9 cellular contexts compared by ENCODE assay signal in the genomic region with DNA sequence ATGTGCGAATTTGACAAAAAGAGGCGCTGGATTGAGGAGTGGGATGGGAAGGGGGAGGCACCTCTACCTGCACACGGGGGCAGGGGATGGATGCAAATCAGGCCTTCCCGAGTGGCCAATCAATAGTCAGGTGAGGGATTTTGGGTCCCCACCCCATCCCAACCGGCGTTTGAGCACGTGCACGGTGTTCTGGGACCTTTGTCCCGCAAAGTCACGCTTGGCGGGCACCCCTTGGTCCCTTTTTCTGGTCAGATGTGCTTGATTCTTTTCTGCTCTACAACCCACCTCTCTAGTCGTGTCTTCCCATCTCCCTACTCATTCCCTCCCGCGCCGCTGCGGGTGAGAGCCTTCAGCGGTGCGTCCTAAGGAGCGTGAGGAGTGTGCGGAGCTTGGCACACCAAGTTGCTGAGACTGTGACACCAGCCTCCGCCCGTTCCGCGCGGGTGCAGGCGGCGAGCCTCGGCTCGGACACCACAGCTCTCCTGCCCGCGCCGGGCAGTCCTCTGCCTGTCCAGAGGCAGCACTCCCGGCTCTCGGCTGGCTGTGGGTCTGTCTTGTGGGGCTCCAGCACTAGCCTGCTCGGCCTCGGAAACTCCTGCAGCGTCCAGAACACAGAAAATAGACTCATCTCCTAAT. TPM values are rescaled to one million over a fixed set of nuclear protein-coding genes. Genes with fewer than 3 reads are reported as not detected.
DNase-seq lines count a peak whose midpoint lies in the region; ATAC-seq and TF ChIP-seq lines count a peak whose summit lies in the region.
"Had no signal": no experiment of that assay in that cellular context is flagged by ENCODE, and none has a peak within 500 bp of the region (broad histone marks: within the 10 kb centered on the region; RNA-seq: fewer than 3 reads in every experiment).

No MANE protein-coding gene starts in this region.

- no peak overlapping the region for H3K14ac ChIP-seq in mesenchymal stem cell (ENCODE audit: low read length in 2 of 2)

- H3K4me3 ChIP-seq in epithelial cell of proximal tubule (ENCODE audit: low read depth, low read length), result peak overlapping the region; percentile 35
- H3K4me3 ChIP-seq in mesenchymal stem cell (ENCODE audit: insufficient read depth in 1 of 2, low read depth in 1 of 2, low read length in 2 of 2), result peak overlapping the region; percentile 44 to 73
- H3K4me3 ChIP-seq in upper lobe of right lung, result peak overlapping the region; percentile 16

- H3K18ac ChIP-seq in mesenchymal stem cell (ENCODE audit: low read depth in 1 of 2, low read length in 2 of 2), result peak overlapping the region; percentile 11 to 85

- intact Hi-C loops in activated CD4-positive, alpha-beta T cell treated with anti-CD3 and anti-CD28 coated beads for 36 hours (cut with DNase I, micrococcal nuclease), result loop anchor here in 1 of 2 experiments (5.0 kb wide), 1 partner anchor 308 kb away; no protein-coding TSS in a partner anchor
- intact Hi-C loops in upper lobe of right lung (cut with DNase I), result no loop called here

- ATAC-seq in activated CD4-positive, alpha-beta T cell treated with anti-CD3 and anti-CD28 coated beads for 36 hours, result no peak
- ATAC-seq in upper lobe of right lung, result peak; percentile 53
- no peak for ATAC-seq in stimulated activated effector memory CD8-positive, alpha-beta T cell treated with anti-CD3 and anti-CD28 coated beads, Interleukin-12 subunit alpha, Interleukin-12 subunit beta, amount 100 ng/mL, for 72 hours

- no peak overlapping the region for H3K27ac Mint-ChIP-seq in activated CD4-positive, alpha-beta T cell treated with anti-CD3 and anti-CD28 coated beads for 36 hours
- H3K27ac Mint-ChIP-seq in stimulated activated effector memory CD8-positive, alpha-beta T cell treated with anti-CD3 and anti-CD28 coated beads, Interleukin-12 subunit alpha, Interleukin-12 subunit beta, amount 100 ng/mL, for 72 hours, result no peak overlapping the region

- peak; percentile 4 for DNase-seq in activated CD4-positive, alpha-beta T cell treated with anti-CD3 and anti-CD28 coated beads for 36 hours
- DNase-seq in activated CD4-positive, alpha-beta T cell treated with anti-CD3 and anti-CD28 coated beads, Interleukin-2, amount 50 U/mL, for 48 hours, result no peak
- no peak for DNase-seq in epithelial cell of proximal tubule (ENCODE audit: low read depth)
- peak; percentile 80 for DNase-seq in mesenchymal stem cell
- DNase-seq in upper lobe of right lung, result no peak
- no peak for DNase-seq in NOMO-1 treated with dmso at 0.1 percent for 144 hours (lab: John Stamatoyannopoulos, UW; ENCODE audit: unreplicated experiment)
- no peak for DNase-seq in NK-92 treated with Interleukin-12 subunit alpha and Interleukin-12 subunit beta, amount 100 ng/mL, for 24 hours (lab: John Stamatoyannopoulos, UW)
- no peak for DNase-seq in stimulated activated effector memory CD8-positive, alpha-beta T cell treated with anti-CD3 and anti-CD28 coated beads, Interleukin-12 subunit alpha, Interleukin-12 subunit beta, amount 100 ng/mL, for 72 hours (ENCODE audit: low spot score in 2 of 2)

- no peaks in the 10 kb centered on the region for H3K9me3 Mint-ChIP-seq in activated CD4-positive, alpha-beta T cell treated with anti-CD3 and anti-CD28 coated beads for 36 hours (ENCODE audit: low read depth)
- H3K9me3 Mint-ChIP-seq in stimulated activated effector memory CD8-positive, alpha-beta T cell treated with anti-CD3 and anti-CD28 coated beads, Interleukin-12 subunit alpha, Interleukin-12 subunit beta, amount 100 ng/mL, for 72 hours, result peaks cover 10% of the 10 kb centered on the region

- H3K4me1 ChIP-seq in mesenchymal stem cell (ENCODE audit: control insufficient read depth, insufficient read depth, low read depth, low read length) (peaks cover 16% of the 10 kb centered on the region), upper lobe of right lung (peaks cover 4% of the 10 kb centered on the region)

- POLR2A ChIA-PET in activated CD4-positive, alpha-beta T cell treated with anti-CD3 and anti-CD28 coated beads for 36 hours (lab: Charles Lee), result no interaction called here

- H2BK12ac ChIP-seq in mesenchymal stem cell (ENCODE audit: low read length in 2 of 2), result peak overlapping the region in 1 of 2 experiments; percentile 93

- H2BK120ac ChIP-seq in mesenchymal stem cell (ENCODE audit: low read depth, low read length), result peak overlapping the region; percentile 88

- H3K36me3 ChIP-seq in mesenchymal stem cell (ENCODE audit: control insufficient read depth in 1 of 2, insufficient read depth in 2 of 2, low read depth in 1 of 2, low read length in 2 of 2), result no peaks in the 10 kb centered on the region
- no peaks in the 10 kb centered on the region for H3K36me3 ChIP-seq in upper lobe of right lung

- H3K27me3 ChIP-seq in mesenchymal stem cell (ENCODE audit: control insufficient read depth in 1 of 2, insufficient read depth in 1 of 2, low read length in 2 of 2) (peaks cover 20 to 34% of the 10 kb centered on the region in 2 experiments), upper lobe of right lung (peaks cover 41% of the 10 kb centered on the region)

- H2AK5ac ChIP-seq in mesenchymal stem cell (ENCODE audit: low read length, severe bottlenecking), result no peak overlapping the region

- 5% methylated on average over 34 of the region's 37 CpGs for WGBS in mesenchymal stem cell

- H3K4me3 Mint-ChIP-seq in activated CD4-positive, alpha-beta T cell treated with anti-CD3 and anti-CD28 coated beads for 36 hours, result no peak overlapping the region
- H3K4me3 Mint-ChIP-seq in stimulated activated effector memory CD8-positive, alpha-beta T cell treated with anti-CD3 and anti-CD28 coated beads, Interleukin-12 subunit alpha, Interleukin-12 subunit beta, amount 100 ng/mL, for 72 hours, result no peak overlapping the region

- peak overlapping the region; percentile 3 for H2BK15ac ChIP-seq in mesenchymal stem cell (ENCODE audit: low read depth, poor library complexity, severe bottlenecking)

- TF ChIP-seq CTCF in epithelial cell of proximal tubule (conservative IDR thresholded peaks at IDR 0.05; ENCODE audit: low read depth, low read length) (no peak), upper lobe of right lung (IDR thresholded peaks at IDR 0.05) (no peak)

- H3K23ac ChIP-seq in mesenchymal stem cell (ENCODE audit: low read length in 2 of 2), result peak overlapping the region in 1 of 2 experiments; percentile 79

- peak overlapping the region; percentile 62 for H3K9ac ChIP-seq in mesenchymal stem cell (ENCODE audit: low read length)

- peaks cover 11% of the 10 kb centered on the region for H3K4me1 Mint-ChIP-seq in activated CD4-positive, alpha-beta T cell treated with anti-CD3 and anti-CD28 coated beads for 36 hours
- H3K4me1 Mint-ChIP-seq in stimulated activated effector memory CD8-positive, alpha-beta T cell treated with anti-CD3 and anti-CD28 coated beads, Interleukin-12 subunit alpha, Interleukin-12 subunit beta, amount 100 ng/mL, for 72 hours, result peaks cover 5% of the 10 kb centered on the region

- peaks cover 41% of the 10 kb centered on the region for H3K27me3 Mint-ChIP-seq in activated CD4-positive, alpha-beta T cell treated with anti-CD3 and anti-CD28 coated beads for 36 hours

- peaks cover 1% of the 10 kb centered on the region for H3K36me3 Mint-ChIP-seq in activated CD4-positive, alpha-beta T cell treated with anti-CD3 and anti-CD28 coated beads for 36 hours (ENCODE audit: low read depth)
- H3K36me3 Mint-ChIP-seq in stimulated activated effector memory CD8-positive, alpha-beta T cell treated with anti-CD3 and anti-CD28 coated beads, Interleukin-12 subunit alpha, Interleukin-12 subunit beta, amount 100 ng/mL, for 72 hours, result no peaks in the 10 kb centered on the region

- CTCF ChIA-PET in activated CD4-positive, alpha-beta T cell treated with anti-CD3 and anti-CD28 coated beads for 36 hours (lab: Charles Lee), result no interaction called here

- H4K91ac ChIP-seq in mesenchymal stem cell (ENCODE audit: low read length), result peak overlapping the region; percentile 93

- H3K9me3 ChIP-seq in mesenchymal stem cell (ENCODE audit: control insufficient read depth, low read length) (no peaks in the 10 kb centered on the region), upper lobe of right lung (no peaks in the 10 kb centered on the region)

- peak overlapping the region; percentile 96 for H3K4me2 ChIP-seq in mesenchymal stem cell (ENCODE audit: low read length, poor library complexity, severe bottlenecking)

- no peak overlapping the region for H2BK5ac ChIP-seq in mesenchymal stem cell (ENCODE audit: low read depth, low read length, poor library complexity, severe bottlenecking)

- no peak overlapping the region for H3K27ac ChIP-seq in mesenchymal stem cell (ENCODE audit: low read length, poor library complexity, severe bottlenecking)
- H3K27ac ChIP-seq in upper lobe of right lung, result no peak overlapping the region

- peak overlapping the region; percentile 52 for H4K8ac ChIP-seq in mesenchymal stem cell (ENCODE audit: low read length)

- peak overlapping the region; percentile 61 to 75 for H3K4ac ChIP-seq in mesenchymal stem cell (ENCODE audit: low read depth in 1 of 2, low read length in 2 of 2)

- peak overlapping the region; percentile 86 for H2AFZ ChIP-seq in mesenchymal stem cell (ENCODE audit: low read depth, low read length)

- no peaks in the 10 kb centered on the region for H3K79me1 ChIP-seq in mesenchymal stem cell (replicated peaks; ENCODE audit: low read length, poor library complexity, severe bottlenecking)

RNA-seq across cellular contexts. Expression of a gene that starts 0.5 kb away (rescaled TPM):
- total RNA-seq in activated CD4-positive, alpha-beta T cell treated with anti-CD3 and anti-CD28 coated beads for 36 hours, result not detected
- total RNA-seq in epithelial cell of proximal tubule (0.12 and 0.72 TPM in 2 replicates), upper lobe of right lung (not detected)
- 16.9 TPM for polyA plus RNA-seq in mesenchymal stem cell (2013, experiment 1 of 2)
- polyA plus RNA-seq in mesenchymal stem cell (2013, experiment 2 of 2), result 16.6 TPM
- total RNA-seq: pulmonary artery endothelial cell had no signal

Comparison
In these comparisons a context has a peak if more than half of its experiments do, and no peak if none do; other contexts are left out.
1. DNase-seq: peak in activated CD4-positive, alpha-beta T cell treated with anti-CD3 and anti-CD28 coated beads for 36 hours (single experiment) and mesenchymal stem cell (single experiment); none in activated CD4-positive, alpha-beta T cell treated with anti-CD3 and anti-CD28 coated beads, Interleukin-2, amount 50 U/mL, for 48 hours (0 of 2), epithelial cell of proximal tubule (single experiment), upper lobe of right lung (single experiment), NOMO-1 treated with dmso at 0.1 percent for 144 hours (single experiment), NK-92 treated with Interleukin-12 subunit alpha and Interleukin-12 subunit beta, amount 100 ng/mL, for 24 hours (single experiment) and stimulated activated effector memory CD8-positive, alpha-beta T cell treated with anti-CD3 and anti-CD28 coated beads, Interleukin-12 subunit alpha, Interleukin-12 subunit beta, amount 100 ng/mL, for 72 hours (0 of 2).
2. Peak in every context shown above with its lines, with median percentiles within 50 percentile points of each other: H3K4me3 ChIP-seq.